In the genomic region with DNA sequence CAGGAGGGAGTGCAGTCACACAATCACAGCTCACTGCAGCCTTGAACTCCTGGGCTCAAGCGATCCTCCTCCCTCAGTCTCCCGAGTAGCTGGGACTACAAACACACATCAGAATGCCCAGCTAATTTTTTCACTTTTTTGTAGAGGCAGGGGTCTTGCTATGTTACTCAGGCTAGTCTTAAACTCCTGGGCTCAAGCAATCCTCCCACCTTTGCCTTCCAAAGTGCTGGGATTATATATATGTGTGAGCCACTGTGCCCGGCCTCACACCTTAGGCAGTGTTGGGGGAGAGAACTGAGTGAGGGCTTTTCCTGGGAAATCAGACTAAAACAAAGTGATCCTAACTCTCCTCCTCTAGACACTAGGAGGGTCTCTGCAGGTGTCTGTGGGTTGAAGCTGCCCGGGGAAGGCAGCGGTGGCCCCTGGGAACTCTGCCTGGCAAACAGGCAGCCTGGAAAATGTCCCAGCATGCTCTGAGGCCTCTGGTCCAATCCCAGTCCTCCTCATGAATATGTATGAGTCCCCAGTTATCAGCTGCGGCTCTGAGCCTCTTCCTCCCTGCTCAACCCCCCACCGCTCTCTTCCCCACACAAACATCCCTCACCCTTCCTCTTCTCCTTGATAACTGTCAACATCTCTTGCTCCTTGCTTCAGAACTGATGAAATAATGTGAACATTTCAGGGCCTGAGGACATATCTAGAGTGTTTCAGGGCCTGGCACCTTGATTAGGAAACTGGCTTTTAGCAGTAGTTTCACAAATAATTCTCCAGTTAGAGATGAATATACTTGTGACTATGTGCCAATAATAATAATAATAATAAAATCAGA, we compare ENCODE assay signal across 8 cellular contexts. TPM values are rescaled to one million over a fixed set of nuclear protein-coding genes. Genes with fewer than 3 reads are reported as not detected.
A peak's percentile ranks its signal among the peaks of the same experiment; 100 is the strongest.
DNase-seq lines count a peak whose midpoint lies in the region; ATAC-seq and TF ChIP-seq lines count a peak whose summit lies in the region.

No MANE protein-coding gene starts in this region.

- CTCF ChIA-PET in CD4-positive, alpha-beta memory T cell (lab: Charles Lee; ENCODE audit: partially characterized antibody), result no interaction called here
- CTCF ChIA-PET in OCI-LY7 (lab: Charles Lee; ENCODE audit: unreplicated experiment), result no interaction called here

- ATAC-seq in HG02885 (IDR thresholded peaks at IDR 0.05; ENCODE audit: poor library complexity, unreplicated experiment) (peak; percentile 44), GM21423 (IDR thresholded peaks at IDR 0.05; ENCODE audit: unreplicated experiment) (no peak), GM18868 (IDR thresholded peaks at IDR 0.05; ENCODE audit: unreplicated experiment) (no peak)
- ATAC-seq in stimulated activated naive B cell treated with anti-CD40 and anti-IgM and Interleukin-4, amounts not matched to agents 10 μg/mL and 1 μg/mL and 100 μg/mL, for 72 hours (replicated peaks), result peak; percentile 63 to 71

- no peaks in the 10 kb centered on the region for H3K79me2 ChIP-seq in OCI-LY7 (ENCODE audit: insufficient read depth, low read depth, low read length)

- BruUV-seq in OCI-LY7 (replicated peaks; lab: Mats Ljungman, UMichigan), result no TSS peak

- POLR2A ChIA-PET in CD4-positive, alpha-beta memory T cell (lab: Charles Lee; ENCODE audit: partially characterized antibody), result interaction anchor here (2.3 to 5.6 kb wide), 2 partner anchors 8 to 10 kb away, joined by 10 to 29 read pairs; partner anchors contain the start of genes NAA25 and TRAFD1
- POLR2A ChIA-PET in OCI-LY7 (lab: Charles Lee), result interaction anchor here (0.6 to 1.7 kb wide), 4 partner anchors 9 to 61 kb away, joined by 3 to 5 read pairs (median 4); no protein-coding TSS in a partner anchor

- no peaks in the 10 kb centered on the region for H3K9me2 ChIP-seq in OCI-LY7 (ENCODE audit: insufficient read depth, low read length)

- H3K27me3 ChIP-seq in CD4-positive, alpha-beta memory T cell (ENCODE audit: insufficient read depth, low read length), result no peaks in the 10 kb centered on the region

- DNase-seq in CD4-positive, alpha-beta memory T cell, result no peak
- DNase-seq in OCI-LY7 (ENCODE audit: low spot score), result peak; percentile 75
- DNase-seq in caudate nucleus (lab: John Stamatoyannopoulos, UW), result peak; percentile 2 to 90 (median 74)
- DNase-seq in kidney tubule cell (ENCODE audit: low spot score), result peak; percentile 69
- no peak for DNase-seq in stimulated activated naive B cell treated with anti-CD40 and anti-IgM and Interleukin-4, amounts not matched to agents 10 μg/mL and 1 μg/mL and 100 μg/mL, for 72 hours

- no peaks in the 10 kb centered on the region for H3K36me3 ChIP-seq in CD4-positive, alpha-beta memory T cell (ENCODE audit: insufficient read depth, low read length)
- no peaks in the 10 kb centered on the region for H3K36me3 ChIP-seq in OCI-LY7 (ENCODE audit: insufficient read depth, low read length)

- TF ChIP-seq CTCF in OCI-LY7 (conservative IDR thresholded peaks at IDR 0.05; ENCODE audit: low read length), result no peak

- H3K4me3 ChIP-seq in CD4-positive, alpha-beta memory T cell (ENCODE audit: low read length in 2 of 2), result no peak overlapping the region
- H3K4me3 ChIP-seq in OCI-LY7 (ENCODE audit: low read depth, low read length, poor library complexity, severe bottlenecking), result no peak overlapping the region

- no peaks in the 10 kb centered on the region for H4K20me1 ChIP-seq in OCI-LY7 (ENCODE audit: insufficient read depth, low read length)

- H3K9me3 Mint-ChIP-seq in CD4-positive, alpha-beta memory T cell, result peaks cover 0 to 2% (median 0%) of the 10 kb centered on the region in 8 donors
- no peaks in the 10 kb centered on the region for H3K9me3 Mint-ChIP-seq in stimulated activated naive B cell treated with anti-CD40 and anti-IgM and Interleukin-4, amounts not matched to agents 10 μg/mL and 1 μg/mL and 100 μg/mL, for 72 hours

- intact Hi-C loops in CD4-positive, alpha-beta memory T cell (cut with micrococcal nuclease), result no loop called here
- intact Hi-C loops in OCI-LY7 (cut with micrococcal nuclease; ENCODE audit: unreplicated experiment), result no loop called here

- H3K27me3 Mint-ChIP-seq in CD4-positive, alpha-beta memory T cell, result no peaks in the 10 kb centered on the region
- H3K27me3 Mint-ChIP-seq in stimulated activated naive B cell treated with anti-CD40 and anti-IgM and Interleukin-4, amounts not matched to agents 10 μg/mL and 1 μg/mL and 100 μg/mL, for 72 hours, result no peaks in the 10 kb centered on the region

- H2AFZ ChIP-seq in OCI-LY7 (ENCODE audit: low read length), result peak overlapping the region; percentile 81

- H3K27ac Mint-ChIP-seq in CD4-positive, alpha-beta memory T cell, result peak overlapping the region in 4 of 7 donors; percentile 13 to 83 (median 56)
- no peak overlapping the region for H3K27ac Mint-ChIP-seq in stimulated activated naive B cell treated with anti-CD40 and anti-IgM and Interleukin-4, amounts not matched to agents 10 μg/mL and 1 μg/mL and 100 μg/mL, for 72 hours

- peak overlapping the region; percentile 46 for H3K4me2 ChIP-seq in OCI-LY7 (ENCODE audit: low read length)

- peaks cover 3% of the 10 kb centered on the region for H3K4me1 ChIP-seq in CD4-positive, alpha-beta memory T cell (ENCODE audit: insufficient read depth, low read length)
- peaks cover 11% of the 10 kb centered on the region for H3K4me1 ChIP-seq in OCI-LY7 (ENCODE audit: insufficient read depth, low read length, poor library complexity, severe bottlenecking)

- peak overlapping the region in 4 of 8 donors; percentile 1 to 74 (median 30) for H3K4me3 Mint-ChIP-seq in CD4-positive, alpha-beta memory T cell
- H3K4me3 Mint-ChIP-seq in stimulated activated naive B cell treated with anti-CD40 and anti-IgM and Interleukin-4, amounts not matched to agents 10 μg/mL and 1 μg/mL and 100 μg/mL, for 72 hours, result peak overlapping the region; percentile 7 to 37

- no peaks in the 10 kb centered on the region for H3K9me3 ChIP-seq in CD4-positive, alpha-beta memory T cell (ENCODE audit: control insufficient read depth in 1 of 2, low read length in 2 of 2)
- no peaks in the 10 kb centered on the region for H3K9me3 ChIP-seq in OCI-LY7 (ENCODE audit: low read length)

- no peaks in the 10 kb centered on the region for H3K36me3 Mint-ChIP-seq in CD4-positive, alpha-beta memory T cell
- no peaks in the 10 kb centered on the region for H3K36me3 Mint-ChIP-seq in stimulated activated naive B cell treated with anti-CD40 and anti-IgM and Interleukin-4, amounts not matched to agents 10 μg/mL and 1 μg/mL and 100 μg/mL, for 72 hours

- peaks cover 2 to 9% (median 6%) of the 10 kb centered on the region in 4 donors for H3K4me1 Mint-ChIP-seq in CD4-positive, alpha-beta memory T cell
- H3K4me1 Mint-ChIP-seq in stimulated activated naive B cell treated with anti-CD40 and anti-IgM and Interleukin-4, amounts not matched to agents 10 μg/mL and 1 μg/mL and 100 μg/mL, for 72 hours, result peaks cover 13 to 29% of the 10 kb centered on the region in 2 donors

- no peak overlapping the region for H3K27ac ChIP-seq in CD4-positive, alpha-beta memory T cell (ENCODE audit: low read depth, low read length)
- no peak overlapping the region for H3K27ac ChIP-seq in OCI-LY7 (ENCODE audit: low read depth, low read length, poor library complexity, severe bottlenecking)
- peak overlapping the region; percentile 95 for H3K27ac ChIP-seq in caudate nucleus (ENCODE audit: low read depth, low read length)

RNA-seq across cellular contexts. Expression of gene NAA25, which starts 7.9 kb away (rescaled TPM):
- total RNA-seq in CD4-positive, alpha-beta memory T cell, result 10 to 100 TPM; 28.7 to 35.3 TPM
- 10 to 100 TPM in 1 of 2 donors, 1 to 10 TPM in 1; 8.5 to 15.2 TPM for polyA plus RNA-seq in CD4-positive, alpha-beta memory T cell
- 21.6 and 27.4 TPM in 2 replicates for total RNA-seq in OCI-LY7 (2014; rRNA removed; shearing (Covaris generic))
- total RNA-seq in OCI-LY7 (2022), result 48.2 and 50.3 TPM in 2 replicates

RNA-seq across cellular contexts. Expression of gene TRAFD1, which starts 8.9 kb away (rescaled TPM):
- 10 to 100 TPM; 38.7 to 42.7 TPM for total RNA-seq in CD4-positive, alpha-beta memory T cell
- 10 to 100 TPM; 60.4 to 71.2 TPM for polyA plus RNA-seq in CD4-positive, alpha-beta memory T cell
- 14.3 and 21.0 TPM in 2 replicates for total RNA-seq in OCI-LY7 (2014; rRNA removed; shearing (Covaris generic))
- 19.4 and 24.2 TPM in 2 replicates for total RNA-seq in OCI-LY7 (2022)

Comparison
In these comparisons a context has a peak if more than half of its experiments do, and no peak if none do; other contexts are left out.
1. DNase-seq: peak in OCI-LY7 (single experiment), caudate nucleus (61 of 61) and kidney tubule cell (single experiment); none in CD4-positive, alpha-beta memory T cell (0 of 5) and stimulated activated naive B cell treated with anti-CD40 and anti-IgM and Interleukin-4, amounts not matched to agents 10 μg/mL and 1 μg/mL and 100 μg/mL, for 72 hours (single experiment).
2. ATAC-seq: peak in HG02885 (single experiment) and stimulated activated naive B cell treated with anti-CD40 and anti-IgM and Interleukin-4, amounts not matched to agents 10 μg/mL and 1 μg/mL and 100 μg/mL, for 72 hours (2 of 2); none in GM21423 (single experiment) and GM18868 (single experiment).